In the genomic region with DNA sequence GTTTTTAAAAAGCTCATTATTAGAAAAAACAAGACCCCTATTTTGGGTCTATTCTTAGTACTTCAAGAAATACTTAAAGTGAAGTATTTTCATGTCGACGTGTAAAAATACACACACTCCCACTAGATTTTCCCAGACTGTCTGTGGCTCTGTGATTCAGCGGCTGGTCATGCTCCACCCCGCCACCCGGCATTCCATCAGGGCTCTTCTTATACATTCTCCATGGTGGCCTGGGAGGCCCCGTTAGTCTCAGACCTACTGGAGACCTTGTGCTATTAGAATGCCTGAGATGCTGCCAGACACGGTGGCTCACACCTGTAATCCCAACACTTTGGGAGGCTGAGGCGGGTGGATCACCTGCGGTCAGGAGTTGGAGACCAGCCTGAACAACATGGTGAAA, we compare ENCODE assay signal across 30 cellular contexts. TPM values are rescaled to one million over a fixed set of nuclear protein-coding genes. Genes with fewer than 3 reads are reported as not detected.
A peak's percentile ranks its signal among the peaks of the same experiment; 100 is the strongest.
DNase-seq lines count a peak whose midpoint lies in the region; TF ChIP-seq lines count a peak whose summit lies in the region.
"Had no signal": no experiment of that assay in that cellular context is flagged by ENCODE, and none has a peak within 500 bp of the region (broad histone marks: within the 10 kb centered on the region; RNA-seq: fewer than 3 reads in every experiment).

No MANE protein-coding gene starts in this region.

- no peak overlapping the region for H3K4ac ChIP-seq in H9 (ENCODE audit: low read depth, low read length)

- H3K27me3 Mint-ChIP-seq in H9 (ENCODE audit: low read depth), result no peaks in the 10 kb centered on the region

- H3K27me3 ChIP-seq in H9 (ENCODE audit: insufficient read depth, low read length) (no peaks in the 10 kb centered on the region), smooth muscle cell (ENCODE audit: low read depth) (no peaks in the 10 kb centered on the region)
- H3K27me3 ChIP-seq: breast epithelium, neutrophil, Peyer's patch, sigmoid colon, testis, uterus had no signal

- H3K36me3 Mint-ChIP-seq in H9 (ENCODE audit: insufficient read depth in 1 of 3, low read depth in 3 of 3), result peaks cover 0 to 3% (median 2%) of the 10 kb centered on the region in 3 experiments; a peak in 1 of 7 replicates

- H3F3A ChIP-seq in smooth muscle cell (ENCODE audit: low read depth), result no peaks in the 10 kb centered on the region

- no peaks in the 10 kb centered on the region for H3K79me1 ChIP-seq in H9 (ENCODE audit: insufficient read depth, low read depth, low read length, poor library complexity, severe bottlenecking)

- H2BK20ac ChIP-seq in H9 (ENCODE audit: low read depth, low read length, poor library complexity, severe bottlenecking), result no peak overlapping the region

- H3K4me3 ChIP-seq in smooth muscle cell, result no peak overlapping the region
- H3K4me3 ChIP-seq: breast epithelium, Peyer's patch, psoas muscle, sigmoid colon, testis, uterus had no signal

- H2AK5ac ChIP-seq in H9 (ENCODE audit: insufficient read length, low read length), result no peak overlapping the region

- H2BK120ac ChIP-seq in H9 (ENCODE audit: low read depth, low read length, poor library complexity, severe bottlenecking), result no peak overlapping the region

- no peaks in the 10 kb centered on the region for H3K36me3 ChIP-seq in smooth muscle cell (ENCODE audit: low read depth)
- H3K36me3 ChIP-seq: breast epithelium, uterus had no signal

- H4K8ac ChIP-seq in H9 (replicated peaks; ENCODE audit: insufficient read length, low read depth, low read length), result no peak overlapping the region

- H2BK5ac ChIP-seq in H9 (ENCODE audit: insufficient read length, low read length), result no peak overlapping the region

- peak overlapping the region in 2 of 3 experiments; percentile 18 to 74; a peak in 2 of 7 replicates for H3K27ac Mint-ChIP-seq in H9

- no peak overlapping the region for H3T11ph ChIP-seq in H9 (ENCODE audit: low read length)

- no peak overlapping the region for H4K5ac ChIP-seq in H9 (ENCODE audit: insufficient read length, low read depth, low read length)

- H3K14ac ChIP-seq in H9 (ENCODE audit: insufficient read depth, low read length), result no peak overlapping the region

- H2BK12ac ChIP-seq in H9 (ENCODE audit: insufficient read length, low read depth, low read length), result no peak overlapping the region

- H3K4me1 Mint-ChIP-seq in H9, result peaks cover 0 to 13% of the 10 kb centered on the region in 2 experiments; a peak in 3 of 4 replicates
- H3K4me1 Mint-ChIP-seq: CD14-positive monocyte had no signal

- DNase-seq in H9 (no peak), amniotic epithelial cell (ENCODE audit: low read depth) (peak; percentile 60), islet precursor cell (peak; percentile 81), smooth muscle cell (lab: John Stamatoyannopoulos, UW; ENCODE audit: unreplicated experiment) (no peak), OCI-M2 (lab: John Stamatoyannopoulos, UW; ENCODE audit: unreplicated experiment) (no peak), HUDEP-2 (lab: John Stamatoyannopoulos, UW; ENCODE audit: unreplicated experiment in 76 of 76) (no peak), GDM1 (lab: John Stamatoyannopoulos, UW) (no peak)
- DNase-seq: activated CD4-positive, CD25-positive, alpha-beta regulatory T cell treated with anti-CD3 and anti-CD28 coated beads, Interleukin-2, amount 50 U/mL, for 72 hours; activated gamma-delta T cell; activated T-cell treated with anti-CD3 and anti-CD28 coated beads for 4 hours; DMS79 treated with DMSO at 0.1 percent for 48 hours; effector memory CD4-positive, alpha-beta T cell; erythroblast; head of caudate nucleus; kidney glomerular epithelial cell; mammary epithelial cell; NCI-H1105 treated with DMSO at 0.1 percent for 48 hours; NCI-H1930; NCI-H526 treated with DMSO at 0.1 percent for 48 hours; Peyer's patch; sigmoid colon; stimulated activated CD4-positive, alpha-beta T cell treated with anti-CD3 and anti-CD28 coated beads, Interleukin-15, amount 100 ng/mL, for 24 hours; stimulated activated naive CD8-positive, alpha-beta T cell treated with anti-CD3 and anti-CD28 coated beads, Interleukin-15, Interleukin-2, amounts not matched to agents 100 U/mL and 50 U/mL, for 24 hours; testis; uterus had no signal

- no peak overlapping the region for H2BK15ac ChIP-seq in H9 (ENCODE audit: low read depth, low read length)

- H3K79me2 ChIP-seq in H9 (ENCODE audit: insufficient read depth, low read length) (no peaks in the 10 kb centered on the region), smooth muscle cell (ENCODE audit: low read depth) (no peaks in the 10 kb centered on the region)

- H3K4me1 ChIP-seq in H9 (ENCODE audit: insufficient read depth, low read length) (no peaks in the 10 kb centered on the region), smooth muscle cell (ENCODE audit: low read depth) (no peaks in the 10 kb centered on the region)
- H3K4me1 ChIP-seq: breast epithelium, Peyer's patch, psoas muscle, sigmoid colon, testis, uterus had no signal

- H4K91ac ChIP-seq in H9 (ENCODE audit: insufficient read length, low read depth, low read length), result no peak overlapping the region

- H3K23me2 ChIP-seq in H9 (ENCODE audit: insufficient read length, low read depth, low read length, poor library complexity, severe bottlenecking), result peaks cover 2% of the 10 kb centered on the region

- H2AFZ ChIP-seq in H9 (ENCODE audit: low read length), result no peak overlapping the region
- H2AFZ ChIP-seq in smooth muscle cell (ENCODE audit: low read depth), result no peak overlapping the region

- H3K23ac ChIP-seq in H9 (ENCODE audit: insufficient read length, low read depth, low read length), result no peak overlapping the region

- no peak overlapping the region for H3K56ac ChIP-seq in H9 (ENCODE audit: insufficient read length, low read depth, low read length)

- no peaks in the 10 kb centered on the region for H3K9me3 ChIP-seq in H9 (ENCODE audit: control insufficient read depth, low read depth, low read length)
- no peaks in the 10 kb centered on the region for H3K9me3 ChIP-seq in smooth muscle cell (replicated peaks; ENCODE audit: low read depth)
- H3K9me3 ChIP-seq: breast epithelium, neutrophil, Peyer's patch, psoas muscle, sigmoid colon, testis, uterus had no signal

- H3K18ac ChIP-seq in H9 (ENCODE audit: insufficient read length, low read depth, low read length), result no peak overlapping the region

- H4K20me1 ChIP-seq in H9 (ENCODE audit: control insufficient read depth, insufficient read depth, insufficient read length), result no peaks in the 10 kb centered on the region
- no peaks in the 10 kb centered on the region for H4K20me1 ChIP-seq in smooth muscle cell (ENCODE audit: low read depth)

- H3K4me2 ChIP-seq in H9 (ENCODE audit: insufficient read depth, insufficient read length, low read length), result no peak overlapping the region
- H3K4me2 ChIP-seq in smooth muscle cell, result peak overlapping the region; percentile 39

- no peak for TF ChIP-seq CTCF in H9 (conservative IDR thresholded peaks at IDR 0.05)
- no peak for TF ChIP-seq CTCF in smooth muscle cell (IDR thresholded peaks at IDR 0.05; ENCODE audit: borderline replicate concordance, insufficient read depth, poor library complexity, severe bottlenecking)

- WGBS in H9 (ENCODE audit: extremely low coverage, insufficient read length, low lambda C conversion rate), result no CpG with 5 or more reads among the region's 9 CpGs
- WGBS in smooth muscle cell (ENCODE audit: low lambda C conversion rate), result 39% methylated on average over 9 of the region's 9 CpGs

- H3K9ac ChIP-seq in H9 (ENCODE audit: extremely low read depth, insufficient read length, low read length) (no peak overlapping the region), smooth muscle cell (ENCODE audit: low read depth) (peak overlapping the region; percentile 90)

- no peak overlapping the region for H3K27ac ChIP-seq in H9 (ENCODE audit: insufficient read length, low read depth, low read length)
- H3K27ac ChIP-seq in smooth muscle cell (ENCODE audit: low read depth), result peak overlapping the region; percentile 100
- H3K27ac ChIP-seq: breast epithelium, neutrophil, Peyer's patch, psoas muscle, sigmoid colon, testis, uterus had no signal

- H3K9me3 Mint-ChIP-seq in H9, result no peaks in the 10 kb centered on the region

- no peak overlapping the region for H3K4me3 Mint-ChIP-seq in H9
- H3K4me3 Mint-ChIP-seq: CD14-positive monocyte had no signal

RNA-seq across cellular contexts. Expression of gene TECPR1, which starts 13.1 kb away (rescaled TPM):
- total RNA-seq in H9 (2021) (13.9 and 15.6 TPM in 2 replicates), smooth muscle cell (27.7 and 33.1 TPM in 2 replicates)
- polyA plus RNA-seq in smooth muscle cell, result 8.9 and 15.3 TPM in 2 replicates

RNA-seq across cellular contexts. Expression of gene BHLHA15, which starts 27.7 kb away (rescaled TPM):
- 1.4 and 2.1 TPM in 2 replicates for total RNA-seq in H9 (2021)
- total RNA-seq in smooth muscle cell, result 0.27 TPM in 1 of 2 replicates, not detected in the other
- polyA plus RNA-seq in smooth muscle cell, result 1.3 and 1.4 TPM in 2 replicates
- total RNA-seq: H4, psoas muscle, sigmoid colon had no signal
- polyA plus RNA-seq: CD14-positive monocyte, psoas muscle had no signal

RNA-seq across cellular contexts. Expression of gene BRI3, which starts 42.5 kb away (rescaled TPM):
- 99.7 and 102 TPM in 2 replicates for total RNA-seq in H9 (2021)
- 58.4 and 70.1 TPM in 2 replicates for total RNA-seq in smooth muscle cell
- polyA plus RNA-seq in smooth muscle cell, result 83.0 and 84.9 TPM in 2 replicates

Comparison
In these comparisons a context has a peak if more than half of its experiments do, and no peak if none do; other contexts are left out.
1. DNase-seq: peak in amniotic epithelial cell (single experiment) and islet precursor cell (single experiment); none in H9 (single experiment), smooth muscle cell (single experiment), OCI-M2 (single experiment), HUDEP-2 (0 of 76) and GDM1 (single experiment).